In genomic region chr13:97215325-97215724, GRCh38 we compare ENCODE assay signal across 15 cellular contexts. TPM values are rescaled to one million over a fixed set of nuclear protein-coding genes. Genes with fewer than 3 reads are reported as not detected.
DNase-seq lines count a peak whose midpoint lies in the region; ATAC-seq and TF ChIP-seq lines count a peak whose summit lies in the region.
"Had no signal": no experiment of that assay in that cellular context is flagged by ENCODE, and none has a peak within 500 bp of the region (broad histone marks: within the 10 kb centered on the region; RNA-seq: fewer than 3 reads in every experiment).

No MANE protein-coding gene starts in this region.

- no peak for TF ChIP-seq CTCF in sigmoid colon (IDR thresholded peaks at IDR 0.05)

- 60 to 77% methylated on average over 2 of the region's 2 CpGs for WGBS in sigmoid colon, 2 donors

- H3K4me1 ChIP-seq in sigmoid colon: peaks cover 0 to 12% (median 0%) of the 10 kb centered on the region in 4 donors
- H3K4me1 ChIP-seq: testis had no signal

- H3K27ac Mint-ChIP-seq in central memory CD8-positive, alpha-beta T cell (ENCODE audit: low read depth): no peak overlapping the region
- H3K27ac Mint-ChIP-seq: GM23338 had no signal

- no peak for TF ChIP-seq EP300 in sigmoid colon (IDR thresholded peaks at IDR 0.05)

- no peaks in the 10 kb centered on the region for H3K27me3 Mint-ChIP-seq in central memory CD8-positive, alpha-beta T cell

- no peak overlapping the region for H3K4me3 ChIP-seq in sigmoid colon
- H3K4me3 ChIP-seq: GM23338, testis had no signal

- H3K27ac ChIP-seq in sigmoid colon: no peak overlapping the region
- H3K27ac ChIP-seq: testis had no signal

- intact Hi-C loops in sigmoid colon (cut with DNase I): no loop called here

- CTCF ChIA-PET in HEK293T (lab: Yijun Ruan, JAX): no interaction called here

- no peaks in the 10 kb centered on the region for H3K36me3 Mint-ChIP-seq in central memory CD8-positive, alpha-beta T cell (ENCODE audit: insufficient read depth)

- H3K36me3 ChIP-seq in sigmoid colon: no peaks in the 10 kb centered on the region

- ATAC-seq in GM18861 (IDR thresholded peaks at IDR 0.05; ENCODE audit: unreplicated experiment) (peak; percentile 71), GM21526 (IDR thresholded peaks at IDR 0.05; ENCODE audit: low FRiP score, unreplicated experiment) (peak; percentile 59), HG03442 (IDR thresholded peaks at IDR 0.05; ENCODE audit: unreplicated experiment) (peak; percentile 58)
- peak; percentile 69 for ATAC-seq in central memory CD8-positive, alpha-beta T cell (replicated peaks; ENCODE audit: extremely low read depth, poor library complexity, severe bottlenecking)
- ATAC-seq: GM23338, sciatic nerve had no signal

- no peaks in the 10 kb centered on the region for H3K9me3 Mint-ChIP-seq in central memory CD8-positive, alpha-beta T cell
- H3K9me3 Mint-ChIP-seq: GM23338 had no signal

- H3K9me3 ChIP-seq in sigmoid colon: no peaks in the 10 kb centered on the region
- H3K9me3 ChIP-seq: testis had no signal

- H3K4me1 Mint-ChIP-seq in central memory CD8-positive, alpha-beta T cell: peaks cover 11% of the 10 kb centered on the region
- H3K4me1 Mint-ChIP-seq: GM23338 had no signal

- no peak overlapping the region for H3K4me3 Mint-ChIP-seq in central memory CD8-positive, alpha-beta T cell
- H3K4me3 Mint-ChIP-seq: GM23338 had no signal

- no peak for DNase-seq in central memory CD8-positive, alpha-beta T cell (ENCODE audit: low spot score in 2 of 2)
- no peak for DNase-seq in HEK293T (ENCODE audit: extremely low spot score)
- DNase-seq in sigmoid colon: no peak
- no peak for DNase-seq in mucosa of gallbladder (ENCODE audit: low spot score)
- DNase-seq: activated T-cell treated with anti-CD3 and anti-CD28 coated beads, Interleukin-2, amount 50 U/mL, for 1 hour; aorta; effector memory CD4-positive, alpha-beta T cell; NCI-H226; RPMI8226; testis had no signal

- no peaks in the 10 kb centered on the region for H3K27me3 ChIP-seq in sigmoid colon
- H3K27me3 ChIP-seq: testis had no signal

- POLR2A ChIA-PET in HEK293T (lab: Yijun Ruan, JAX): no interaction called here

- no peak for TF ChIP-seq POLR2A in sigmoid colon (IDR thresholded peaks at IDR 0.05)

TF ChIP-seq in HEK293T, 16 proteins besides CTCF, POLR2A, EP300 and RAD21:
- TF ChIP-seq ZNF384 (IDR thresholded peaks at IDR 0.05) (no peak), NFRKB (IDR thresholded peaks at IDR 0.05) (no peak), FOXM1 (IDR thresholded peaks at IDR 0.05; ENCODE audit: borderline replicate concordance) (no peak), TARDBP (IDR thresholded peaks at IDR 0.05) (no peak), SP1 (IDR thresholded peaks at IDR 0.05) (no peak), FOXA1 (IDR thresholded peaks at IDR 0.05) (no peak), ARNT (IDR thresholded peaks at IDR 0.05) (no peak), SUZ12 (IDR thresholded peaks at IDR 0.05) (no peak), LEF1 (IDR thresholded peaks at IDR 0.05; ENCODE audit: borderline replicate concordance) (no peak), HDGF (IDR thresholded peaks at IDR 0.05; ENCODE audit: borderline replicate concordance) (no peak), L3MBTL2 (conservative IDR thresholded peaks at IDR 0.05) (no peak), CTBP1 (IDR thresholded peaks at IDR 0.05; ENCODE audit: borderline replicate concordance) (no peak), FOXK2 (IDR thresholded peaks at IDR 0.05) (no peak), BHLHE40 (IDR thresholded peaks at IDR 0.05; ENCODE audit: borderline replicate concordance) (no peak), ELF4 (IDR thresholded peaks at IDR 0.05) (no peak)
- TF ChIP-seq, protein P1, sequence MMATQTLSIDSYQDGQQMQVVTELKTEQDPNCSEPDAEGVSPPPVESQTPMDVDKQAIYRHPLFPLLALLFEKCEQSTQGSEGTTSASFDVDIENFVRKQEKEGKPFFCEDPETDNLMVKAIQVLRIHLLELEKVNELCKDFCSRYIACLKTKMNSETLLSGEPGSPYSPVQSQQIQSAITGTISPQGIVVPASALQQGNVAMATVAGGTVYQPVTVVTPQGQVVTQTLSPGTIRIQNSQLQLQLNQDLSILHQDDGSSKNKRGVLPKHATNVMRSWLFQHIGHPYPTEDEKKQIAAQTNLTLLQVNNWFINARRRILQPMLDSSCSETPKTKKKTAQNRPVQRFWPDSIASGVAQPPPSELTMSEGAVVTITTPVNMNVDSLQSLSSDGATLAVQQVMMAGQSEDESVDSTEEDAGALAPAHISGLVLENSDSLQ (IDR thresholded peaks at IDR 0.05): no peak

RNA-seq across cellular contexts. Expression of gene MBNL2, which starts 6.8 kb away (rescaled TPM):
- 100 to 1,000 TPM in 1 of 4 donors, 10 to 100 TPM in 3; 84.7 to 110 (median 95.1) TPM for total RNA-seq in sigmoid colon
- polyA plus RNA-seq in sigmoid colon: 10 to 100 TPM; 11.8 to 16.2 (median 14.8) TPM
- total RNA-seq in mucosa of gallbladder: 74.7 TPM
